Comparison of ENCODE assay signal across 16 cellular contexts in the genomic region with DNA sequence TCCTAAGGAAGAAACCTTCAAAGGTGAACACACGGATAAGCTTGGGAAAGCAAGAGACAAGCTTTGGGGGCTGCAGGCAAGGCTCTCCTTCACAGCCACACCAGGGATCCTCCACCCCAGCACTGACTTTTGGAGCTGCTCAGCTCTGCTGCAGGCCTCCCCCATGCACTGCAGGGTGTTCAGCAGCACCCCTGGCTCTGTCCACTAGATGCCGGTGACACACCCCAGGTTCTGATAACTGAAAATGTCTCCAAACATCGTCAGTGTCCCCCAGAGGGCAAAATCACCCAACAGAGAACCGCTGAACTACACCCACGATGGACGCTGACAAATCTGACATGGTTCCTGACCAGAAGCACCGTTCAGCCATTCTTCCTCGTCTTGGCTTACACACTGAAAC.
DNase-seq lines count a peak whose midpoint lies in the region; ATAC-seq, FAIRE-seq and TF ChIP-seq lines count a peak whose summit lies in the region.
"Had no signal": no experiment of that assay in that cellular context is flagged by ENCODE, and none has a peak within 500 bp of the region (broad histone marks: within the 10 kb centered on the region; RNA-seq: fewer than 3 reads in every experiment).

No MANE protein-coding gene starts in this region.

- peaks cover 16% of the 10 kb centered on the region for H3K9me1 ChIP-seq in K562 (ENCODE audit: control insufficient read depth, insufficient read depth, low read length)

- peak overlapping the region; percentile 60 for H3K27ac Mint-ChIP-seq in CD4-positive, alpha-beta T cell
- no peak overlapping the region for H3K27ac Mint-ChIP-seq in natural killer cell
- H3K27ac Mint-ChIP-seq: activated CD8-positive, alpha-beta T cell treated with anti-CD3 and anti-CD28 coated beads, Interleukin-2, amount 10 ng/mL, durations not matched to agents 7 days and 5 days had no signal

- TF ChIP-seq CTCF in CD4-positive, alpha-beta T cell (IDR thresholded peaks at IDR 0.05): no peak
- TF ChIP-seq CTCF in GM13977 (IDR thresholded peaks at IDR 0.05; ENCODE audit: extremely low read depth, insufficient read depth, missing control alignments) (peak; percentile 24), K562 (IDR thresholded peaks at IDR 0.05 in 2 of 3, conservative IDR thresholded peaks at IDR 0.05 in 1 of 3; ENCODE audit: insufficient read depth in 2 of 3, low read depth in 1 of 3, low read length in 3 of 3) (peak; percentile 12 to 58 (median 46); a peak in 4 of 6 replicates), natural killer cell (IDR thresholded peaks at IDR 0.05) (no peak)

- peaks cover 28% of the 10 kb centered on the region for H3K36me3 Mint-ChIP-seq in CD4-positive, alpha-beta T cell (ENCODE audit: low read depth)
- no peaks in the 10 kb centered on the region for H3K36me3 Mint-ChIP-seq in natural killer cell

- no peak for TF ChIP-seq EP300 in K562 (IDR thresholded peaks at IDR 0.05; ENCODE audit: low read length)

- no peak overlapping the region for H3K4me3 Mint-ChIP-seq in CD4-positive, alpha-beta T cell
- H3K4me3 Mint-ChIP-seq in natural killer cell: no peak overlapping the region
- H3K4me3 Mint-ChIP-seq: activated CD8-positive, alpha-beta T cell treated with anti-CD3 and anti-CD28 coated beads, Interleukin-2, amount 10 ng/mL, durations not matched to agents 7 days and 5 days had no signal

- H2AFZ ChIP-seq in K562 (ENCODE audit: low read depth, low read length): no peak overlapping the region

- H3K27me3 ChIP-seq in CD4-positive, alpha-beta T cell (ENCODE audit: control insufficient read depth, insufficient read depth, low read length): no peaks in the 10 kb centered on the region
- no peaks in the 10 kb centered on the region for H3K27me3 ChIP-seq in K562 (ENCODE audit: control insufficient read depth in 2 of 2, insufficient read depth in 2 of 2, low read length in 2 of 2)
- no peaks in the 10 kb centered on the region for H3K27me3 ChIP-seq in rectal smooth muscle tissue (ENCODE audit: control insufficient read depth, insufficient read depth, low read length)
- H3K27me3 ChIP-seq: BE2C, SJSA1 had no signal

- H3K9ac ChIP-seq in K562 (ENCODE audit: insufficient read depth in 1 of 2, low read depth in 2 of 2, low read length in 2 of 2): no peak overlapping the region; a peak in 1 of 4 replicates
- no peak overlapping the region for H3K9ac ChIP-seq in rectal smooth muscle tissue (ENCODE audit: low read length)

- H3K36me3 ChIP-seq in K562 (ENCODE audit: control insufficient read depth, insufficient read depth, low read length): no peaks in the 10 kb centered on the region; the same call in 2 of the 3 replicates
- no peaks in the 10 kb centered on the region for H3K36me3 ChIP-seq in rectal smooth muscle tissue (ENCODE audit: control insufficient read depth, insufficient read depth, low read length)
- H3K36me3 ChIP-seq: BE2C, prostate gland had no signal

- in situ Hi-C loops in GM13977 (cut with MboI; ENCODE audit: low pct_unique_long_range_greater_than_20kb, low sequenced_read_pairs, unreplicated experiment) (no loop called here), K562 (cut with MboI) (no loop called here)

- POLR2A ChIA-PET in CD4-positive, alpha-beta T cell (lab: Charles Lee): interaction anchor here (1.1 kb wide), 1 partner anchor 10 kb away, joined by 3 read pairs; no protein-coding TSS in a partner anchor
- POLR2A ChIA-PET in K562 (lab: Yijun Ruan, JAX): no interaction called here

- 42% methylated on average over 8 of the region's 8 CpGs for WGBS in K562 (ENCODE audit: insufficient coverage, low coverage, missing lambda C conversion rate)

- no TSS peak for BruUV-seq in K562 (replicated peaks; lab: Mats Ljungman, UMichigan)

- H3K4me1 ChIP-seq in K562 (replicated peaks in 1 of 2; ENCODE audit: control insufficient read depth in 2 of 2, insufficient read depth in 2 of 2, low read length in 2 of 2): peaks cover 30 to 37% of the 10 kb centered on the region in 2 experiments; a peak in 4 of 5 replicates
- H3K4me1 ChIP-seq in rectal smooth muscle tissue (ENCODE audit: control insufficient read depth, insufficient read depth, low read length): peaks cover 66% of the 10 kb centered on the region

- H3K27ac ChIP-seq in CD4-positive, alpha-beta T cell (ENCODE audit: low read depth, low read length): no peak overlapping the region
- H3K27ac ChIP-seq in K562 (ENCODE audit: extremely low read depth, low read depth, low read length): no peak overlapping the region
- H3K27ac ChIP-seq in rectal smooth muscle tissue (ENCODE audit: low read depth, low read length): peak overlapping the region; percentile 12
- H3K27ac ChIP-seq: SJSA1 had no signal

- CTCF ChIA-PET in CD4-positive, alpha-beta T cell (lab: Charles Lee): interaction anchor here (1.2 kb wide), 1 partner anchor 15 kb away, joined by 3 read pairs; no protein-coding TSS in a partner anchor
- CTCF ChIA-PET in K562 (lab: Yijun Ruan, JAX; ENCODE audit: low intra/inter-chr PET ratio): no interaction called here

- no peak for ATAC-seq in CD4-positive, alpha-beta T cell (ENCODE audit: poor library complexity)
- ATAC-seq in K562 (peak; percentile 62), natural killer cell (no peak), HG02840 (IDR thresholded peaks at IDR 0.05; ENCODE audit: low FRiP score, unreplicated experiment) (no peak), HG02759 (IDR thresholded peaks at IDR 0.05; ENCODE audit: unreplicated experiment) (no peak)
- ATAC-seq: activated CD8-positive, alpha-beta T cell treated with anti-CD3 and anti-CD28 coated beads, Interleukin-2, amount 10 ng/mL, durations not matched to agents 7 days and 5 days; left colon had no signal

- no peak for DNase-seq in CD4-positive, alpha-beta T cell
- DNase-seq in GM13977 (ENCODE audit: low spot score): no peak
- DNase-seq in K562 (ENCODE audit: extremely low read depth in 1 of 4, low spot score in 3 of 4): no peak
- no peak for DNase-seq in natural killer cell
- no peak for DNase-seq in occipital lobe (lab: John Stamatoyannopoulos, UW)
- DNase-seq: activated CD8-positive, alpha-beta T cell treated with anti-CD3 and anti-CD28 coated beads, Interleukin-2, amount 10 ng/mL, durations not matched to agents 7 days and 5 days; BE2C; DMS53; left colon; NCI-H1436 treated with DMSO at 0.1 percent for 48 hours; NCI-H345 had no signal

- peak in 1 of 2 experiments; percentile 26; a peak in 1 of 4 replicates for TF ChIP-seq RAD21 in K562 (CRISPR knock-in tag; conservative IDR thresholded peaks at IDR 0.05 in 1 of 2, IDR thresholded peaks at IDR 0.05 in 1 of 2)

- TF ChIP-seq POLR2A in K562 (conservative IDR thresholded peaks at IDR 0.05): no peak

- H3K79me2 ChIP-seq in K562 (ENCODE audit: control insufficient read depth, insufficient read depth, low read length): peaks cover 82% of the 10 kb centered on the region

- H4K20me1 ChIP-seq in K562 (replicated peaks; ENCODE audit: control insufficient read depth, insufficient read depth, low read length): peaks cover 31% of the 10 kb centered on the region

- no peak overlapping the region for H3K4me2 ChIP-seq in K562 (ENCODE audit: insufficient read depth, low read length)

- no peaks in the 10 kb centered on the region for H3K9me3 Mint-ChIP-seq in CD4-positive, alpha-beta T cell
- H3K9me3 Mint-ChIP-seq in natural killer cell: no peaks in the 10 kb centered on the region

- H3K4me1 Mint-ChIP-seq in CD4-positive, alpha-beta T cell (ENCODE audit: low read depth): peaks cover 90% of the 10 kb centered on the region
- peaks cover 44 to 64% of the 10 kb centered on the region in 2 donors for H3K4me1 Mint-ChIP-seq in natural killer cell

- no peaks in the 10 kb centered on the region for H3K27me3 Mint-ChIP-seq in CD4-positive, alpha-beta T cell
- H3K27me3 Mint-ChIP-seq in natural killer cell (ENCODE audit: low read depth in 2 of 2): no peaks in the 10 kb centered on the region

- H3K4me3 ChIP-seq in K562 (no peak overlapping the region), rectal smooth muscle tissue (ENCODE audit: low read length) (no peak overlapping the region)
- H3K4me3 ChIP-seq: prostate gland, SJSA1 had no signal

- H3K9me3 ChIP-seq in CD4-positive, alpha-beta T cell (ENCODE audit: control insufficient read depth, low read length): no peaks in the 10 kb centered on the region
- H3K9me3 ChIP-seq in K562 (replicated peaks; ENCODE audit: control insufficient read depth, insufficient read depth, low read depth, low read length): no peaks in the 10 kb centered on the region
- H3K9me3 ChIP-seq: BE2C, prostate gland, SJSA1 had no signal

- FAIRE-seq in K562 (lab: Jason Lieb, UNC): no peak

- intact Hi-C loops in CD4-positive, alpha-beta T cell (cut with DNase I, micrococcal nuclease): no loop called here
- intact Hi-C loops in K562 (cut with micrococcal nuclease) (no loop called here), natural killer cell (cut with micrococcal nuclease) (no loop called here)

TF ChIP-seq in K562, 482 proteins besides CTCF, POLR2A, EP300 and RAD21:
- TF ChIP-seq ZNF165 (CRISPR knock-in tag; IDR thresholded peaks at IDR 0.05; ENCODE audit: borderline replicate concordance) (no peak), DDX20 (tag; IDR thresholded peaks at IDR 0.05; ENCODE audit: low read depth) (no peak), KLF10 (CRISPR knock-in tag; IDR thresholded peaks at IDR 0.05) (no peak), TCF3 (CRISPR knock-in tag; IDR thresholded peaks at IDR 0.05) (no peak), GABPA (tag; conservative IDR thresholded peaks at IDR 0.05; ENCODE audit: low read depth) (no peak), ZNF444 (CRISPR knock-in tag; IDR thresholded peaks at IDR 0.05) (no peak), FOXM1 (IDR thresholded peaks at IDR 0.05; ENCODE audit: low read depth) (no peak), FOXM1 (CRISPR knock-in tag; IDR thresholded peaks at IDR 0.05; ENCODE audit: low read depth) (no peak), DMBX1 (CRISPR knock-in tag; IDR thresholded peaks at IDR 0.05; ENCODE audit: borderline replicate concordance) (no peak), CBFA2T3 (IDR thresholded peaks at IDR 0.05) (no peak), ARHGAP35 (IDR thresholded peaks at IDR 0.05; ENCODE audit: partially characterized antibody) (no peak)

Comparison
In these comparisons a context has a peak if more than half of its experiments do, and no peak if none do; other contexts are left out.
1. CTCF ChIP-seq: peak in GM13977 (single experiment) and K562 (3 of 3); none in CD4-positive, alpha-beta T cell (single experiment) and natural killer cell (single experiment).